In genomic region chr1:23977187-23977853, GRCh38 we compare ENCODE assay signal across 8 cellular contexts. TPM values are rescaled to one million over a fixed set of nuclear protein-coding genes. Genes with fewer than 3 reads are reported as not detected.
DNase-seq lines count a peak whose midpoint lies in the region; ATAC-seq and TF ChIP-seq lines count a peak whose summit lies in the region.

No MANE protein-coding gene starts in this region.

- DNase-seq in left ventricle myocardium inferior: no peak
- DNase-seq in left ventricle myocardium superior: no peak
- DNase-seq in activated naive CD4-positive, alpha-beta T cell treated with anti-CD3 and anti-CD28 coated beads, Interleukin-2, amount 50 U/mL, for 72 hours (ENCODE audit: low spot score in 2 of 2): no peak
- no peak for DNase-seq in memory B cell (ENCODE audit: low spot score in 2 of 2)
- DNase-seq in vagina (ENCODE audit: extremely low spot score in 2 of 2): no peak
- no peak for DNase-seq in activated effector memory CD4-positive, alpha-beta T cell treated with anti-CD3 and anti-CD28 coated beads, Interleukin-2, amount 50 U/mL, for 16 hours
- DNase-seq in GM13976 (ENCODE audit: low spot score): no peak
- DNase-seq in hepatic stellate cell (ENCODE audit: low spot score): no peak

- H3K9me3 ChIP-seq in left ventricle myocardium inferior (replicated peaks) (no peaks in the 10 kb centered on the region), vagina (no peaks in the 10 kb centered on the region)

- peaks cover 39% of the 10 kb centered on the region for H3K4me1 Mint-ChIP-seq in memory B cell

- intact Hi-C loops in left ventricle myocardium inferior (cut with micrococcal nuclease): loop anchor here (5.0 kb wide), 1 partner anchor 45 kb away; no protein-coding TSS in a partner anchor
- intact Hi-C loops in left ventricle myocardium superior (cut with micrococcal nuclease): no loop called here
- intact Hi-C loops in vagina (cut with DNase I): no loop called here

- ATAC-seq in left ventricle myocardium superior (no peak), memory B cell (ENCODE audit: low read depth) (no peak)
- no peak for ATAC-seq in activated naive CD4-positive, alpha-beta T cell treated with anti-CD3 and anti-CD28 coated beads, Interleukin-2, amount 50 U/mL, for 72 hours

- peak overlapping the region; percentile 49 for H3K27ac ChIP-seq in left ventricle myocardium inferior (replicated peaks)
- peak overlapping the region; percentile 27 for H3K27ac ChIP-seq in vagina

- H3K27me3 ChIP-seq in left ventricle myocardium inferior (ENCODE audit: low read depth): no peaks in the 10 kb centered on the region
- no peaks in the 10 kb centered on the region for H3K27me3 ChIP-seq in vagina

- peaks cover 43 to 66% of the 10 kb centered on the region in 2 donors for H3K36me3 Mint-ChIP-seq in activated naive CD4-positive, alpha-beta T cell treated with anti-CD3 and anti-CD28 coated beads, Interleukin-2, amount 50 U/mL, for 72 hours
- peaks cover 12% of the 10 kb centered on the region for H3K36me3 Mint-ChIP-seq in memory B cell

- in situ Hi-C loops in GM13976 (cut with MboI; ENCODE audit: low sequenced_read_pairs, unreplicated experiment): no loop called here

- H3K4me1 ChIP-seq in left ventricle myocardium inferior (peaks cover 71% of the 10 kb centered on the region), vagina (peaks cover 53% of the 10 kb centered on the region)

- H3K27me3 Mint-ChIP-seq in memory B cell: no peaks in the 10 kb centered on the region

- H3K4me3 ChIP-seq in left ventricle myocardium inferior (peak overlapping the region; percentile 83), vagina (no peak overlapping the region)

- TF ChIP-seq CTCF in left ventricle myocardium inferior (IDR thresholded peaks at IDR 0.05; ENCODE audit: borderline replicate concordance) (no peak), vagina (IDR thresholded peaks at IDR 0.05) (no peak), GM13976 (IDR thresholded peaks at IDR 0.05; ENCODE audit: borderline replicate concordance, control extremely low read depth, extremely low read depth, insufficient read depth, missing control alignments) (no peak)

- H3K27ac Mint-ChIP-seq in activated naive CD4-positive, alpha-beta T cell treated with anti-CD3 and anti-CD28 coated beads, Interleukin-2, amount 50 U/mL, for 72 hours: peak overlapping the region; percentile 97 to 98
- peak overlapping the region; percentile 70 for H3K27ac Mint-ChIP-seq in memory B cell

- H3K4me3 Mint-ChIP-seq in memory B cell: peak overlapping the region; percentile 29

- TF ChIP-seq POLR2A in vagina (IDR thresholded peaks at IDR 0.05): no peak

- no peaks in the 10 kb centered on the region for H3K9me3 Mint-ChIP-seq in activated naive CD4-positive, alpha-beta T cell treated with anti-CD3 and anti-CD28 coated beads, Interleukin-2, amount 50 U/mL, for 72 hours
- H3K9me3 Mint-ChIP-seq in memory B cell: no peaks in the 10 kb centered on the region

- H3K36me3 ChIP-seq in left ventricle myocardium inferior (peaks cover 20% of the 10 kb centered on the region), vagina (peaks cover 0 to 7% of the 10 kb centered on the region in 2 donors)

RNA-seq across cellular contexts. Expression of gene SRSF10, which starts 2.8 kb away (rescaled TPM):
- total RNA-seq in left ventricle myocardium inferior (56.5 TPM), left ventricle myocardium superior (57.6 TPM), vagina (72.4 TPM)
- 100 to 1,000 TPM; 202 to 226 TPM for total RNA-seq in activated naive CD4-positive, alpha-beta T cell treated with anti-CD3 and anti-CD28 coated beads, Interleukin-2, amount 50 U/mL, for 72 hours

RNA-seq across cellular contexts. Expression of gene PNRC2, which starts 17.7 kb away (rescaled TPM):
- total RNA-seq in left ventricle myocardium inferior: 92.3 TPM
- total RNA-seq in left ventricle myocardium superior: 81.9 TPM
- 100 to 1,000 TPM; 121 to 137 TPM for total RNA-seq in activated naive CD4-positive, alpha-beta T cell treated with anti-CD3 and anti-CD28 coated beads, Interleukin-2, amount 50 U/mL, for 72 hours
- total RNA-seq in vagina: 92.8 TPM
